23 cellular contexts compared by ENCODE assay signal in the genomic region with DNA sequence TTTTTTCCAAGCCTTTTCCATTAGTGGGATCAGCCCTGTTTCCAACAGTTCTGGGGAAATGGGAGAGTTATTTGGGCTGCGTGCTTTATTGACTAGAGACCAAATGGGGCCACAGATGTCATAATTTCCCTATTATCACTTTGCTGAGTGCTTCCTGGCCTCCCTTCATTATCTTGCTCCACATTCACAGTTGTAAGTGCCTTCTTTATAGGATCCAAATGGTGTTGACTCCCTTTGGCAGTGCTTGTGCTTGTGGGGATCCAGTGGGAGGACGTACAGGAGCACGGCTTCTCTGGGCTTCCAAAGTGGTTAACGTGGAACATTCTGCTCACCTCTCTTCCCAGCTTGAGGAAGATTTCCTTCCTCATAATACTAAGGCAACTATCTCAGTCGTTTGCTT.
DNase-seq lines count a peak whose midpoint lies in the region; ATAC-seq, FAIRE-seq and TF ChIP-seq lines count a peak whose summit lies in the region.
"Had no signal": no experiment of that assay in that cellular context is flagged by ENCODE, and none has a peak within 500 bp of the region (broad histone marks: within the 10 kb centered on the region; RNA-seq: fewer than 3 reads in every experiment).

No MANE protein-coding gene starts in this region.

- H3K4me1 Mint-ChIP-seq in brain, result peaks cover 20% of the 10 kb centered on the region
- H3K4me1 Mint-ChIP-seq: IgD-negative memory B cell, T-cell had no signal

- DNase-seq in Right ventricle myocardium inferior (ENCODE audit: missing footprints) (no peak), right atrium auricular region (ENCODE audit: low spot score) (no peak), vagina (ENCODE audit: extremely low spot score in 2 of 2) (no peak), MM.1S (no peak), RCC 7860 (ENCODE audit: low spot score) (no peak)
- DNase-seq: AML-193; CD4-positive, alpha-beta T cell; GOT3; HCEC 1CT; NCI-H1105; NCI-H2029; NCI-H226; NCI-H510A; NCI-H69; PC-3; SHP77; T-cell had no signal

- no peak for TF ChIP-seq CTCF in right atrium auricular region (IDR thresholded peaks at IDR 0.05)
- no peak for TF ChIP-seq CTCF in brain (conservative IDR thresholded peaks at IDR 0.05)
- no peak for TF ChIP-seq CTCF in vagina (IDR thresholded peaks at IDR 0.05)
- no peak for TF ChIP-seq CTCF in MM.1S (IDR thresholded peaks at IDR 0.05; ENCODE audit: low read length)

- peaks cover 4% of the 10 kb centered on the region for H3K27me3 Mint-ChIP-seq in brain

- H3K36me3 ChIP-seq in right atrium auricular region (no peaks in the 10 kb centered on the region), HUES64 (ENCODE audit: insufficient read depth, low read length) (no peaks in the 10 kb centered on the region), vagina (no peaks in the 10 kb centered on the region), MM.1S (replicated peaks; ENCODE audit: insufficient read depth, low read length) (no peaks in the 10 kb centered on the region)
- H3K36me3 ChIP-seq: BLaER1 treated with 17β-estradiol and CSF1 and Interleukin-3, amounts not matched to agents 10 nM and 100 nM had no signal

- intact Hi-C loops in Right ventricle myocardium inferior (cut with DNase I), result no loop called here
- intact Hi-C loops in vagina (cut with DNase I), result no loop called here

- H3K4me3 Mint-ChIP-seq in brain, result no peak overlapping the region
- H3K4me3 Mint-ChIP-seq: CD4-positive, alpha-beta T cell; IgD-negative memory B cell; T-cell had no signal

- H3K27me3 ChIP-seq in right atrium auricular region, result no peaks in the 10 kb centered on the region
- H3K27me3 ChIP-seq in HUES64 (ENCODE audit: insufficient read depth, low read length), result no peaks in the 10 kb centered on the region
- no peaks in the 10 kb centered on the region for H3K27me3 ChIP-seq in vagina
- H3K27me3 ChIP-seq in MM.1S (replicated peaks; ENCODE audit: insufficient read depth, low read length), result no peaks in the 10 kb centered on the region
- H3K27me3 ChIP-seq: BLaER1 treated with 17β-estradiol and CSF1 and Interleukin-3, amounts not matched to agents 10 nM and 100 nM had no signal

- TF ChIP-seq POLR2A in vagina (IDR thresholded peaks at IDR 0.05), result no peak

- no peak overlapping the region for H3K4me3 ChIP-seq in right atrium auricular region
- no peak overlapping the region for H3K4me3 ChIP-seq in HUES64 (ENCODE audit: low read length)
- no peak overlapping the region for H3K4me3 ChIP-seq in vagina
- no peak overlapping the region for H3K4me3 ChIP-seq in MM.1S (ENCODE audit: low read length)
- H3K4me3 ChIP-seq: A549; BLaER1 treated with 17β-estradiol and CSF1 and Interleukin-3, amounts not matched to agents 10 nM and 100 nM had no signal

- H3K4me2 ChIP-seq in MM.1S (ENCODE audit: low read depth, low read length), result no peak overlapping the region
- H3K4me2 ChIP-seq: A549; BLaER1 treated with 17β-estradiol and CSF1 and Interleukin-3, amounts not matched to agents 10 nM and 100 nM had no signal

- FAIRE-seq in RCC 7860 (lab: Jason Lieb, UNC), result no peak
- FAIRE-seq: A549, D721Med had no signal

- H3K79me2 ChIP-seq in MM.1S (ENCODE audit: low read length), result no peaks in the 10 kb centered on the region

- H3K9me3 ChIP-seq in right atrium auricular region, result no peaks in the 10 kb centered on the region
- H3K9me3 ChIP-seq in HUES64 (ENCODE audit: insufficient read depth, low read depth, low read length), result no peaks in the 10 kb centered on the region
- no peaks in the 10 kb centered on the region for H3K9me3 ChIP-seq in vagina
- H3K9me3 ChIP-seq in MM.1S (replicated peaks; ENCODE audit: insufficient read depth, low read length), result no peaks in the 10 kb centered on the region
- H3K9me3 ChIP-seq: A549; BLaER1 treated with 17β-estradiol and CSF1 and Interleukin-3, amounts not matched to agents 10 nM and 100 nM had no signal

- H3K4me1 ChIP-seq in right atrium auricular region (no peaks in the 10 kb centered on the region), HUES64 (ENCODE audit: insufficient read depth, low read length) (peaks cover 39% of the 10 kb centered on the region), vagina (no peaks in the 10 kb centered on the region), MM.1S (ENCODE audit: low read length) (no peaks in the 10 kb centered on the region)
- H3K4me1 ChIP-seq: A549; BLaER1 treated with 17β-estradiol and CSF1 and Interleukin-3, amounts not matched to agents 10 nM and 100 nM had no signal

- 85% methylated on average over 5 of the region's 5 CpGs for WGBS in HUES64

- H3F3A ChIP-seq in MM.1S (ENCODE audit: insufficient read depth, low read length), result no peaks in the 10 kb centered on the region

- no peaks in the 10 kb centered on the region for H3K9me2 ChIP-seq in MM.1S (replicated peaks; ENCODE audit: insufficient read depth, low read length)

- peak overlapping the region in 3 of 5 experiments; percentile 22 to 41 (median 40) for H3K27ac Mint-ChIP-seq in brain
- H3K27ac Mint-ChIP-seq: CD4-positive, alpha-beta T cell; IgD-negative memory B cell; T-cell had no signal

- no peak overlapping the region for H2AFZ ChIP-seq in MM.1S (ENCODE audit: low read length)

- H3K9me3 Mint-ChIP-seq in brain, result peaks cover 0 to 2% (median 0%) of the 10 kb centered on the region in 5 experiments
- H3K9me3 Mint-ChIP-seq: CD4-positive, alpha-beta T cell; IgD-negative memory B cell; T-cell had no signal

- no peaks in the 10 kb centered on the region for H4K20me1 ChIP-seq in MM.1S (ENCODE audit: insufficient read depth, low read length)
- H4K20me1 ChIP-seq: BLaER1 treated with 17β-estradiol and CSF1 and Interleukin-3, amounts not matched to agents 10 nM and 100 nM had no signal

- peak; percentile 72 for ATAC-seq in Right ventricle myocardium inferior
- ATAC-seq: PC-3, T-cell had no signal

- no peak overlapping the region for H3K27ac ChIP-seq in right atrium auricular region
- peak overlapping the region; percentile 92; the same call in 1 of the 2 replicates for H3K27ac ChIP-seq in HUES64 (ENCODE audit: low read depth, low read length)
- H3K27ac ChIP-seq in vagina, result peak overlapping the region; percentile 17
- H3K27ac ChIP-seq in MM.1S (ENCODE audit: low read length), result no peak overlapping the region
- H3K27ac ChIP-seq: A549; BLaER1 treated with 17β-estradiol and CSF1 and Interleukin-3, amounts not matched to agents 10 nM and 100 nM had no signal

- no peak overlapping the region for H3K9ac ChIP-seq in HUES64 (ENCODE audit: low read depth, low read length)
- H3K9ac ChIP-seq in MM.1S (ENCODE audit: low read length), result no peak overlapping the region
- H3K9ac ChIP-seq: BLaER1 treated with 17β-estradiol and CSF1 and Interleukin-3, amounts not matched to agents 10 nM and 100 nM had no signal

- H3K36me3 Mint-ChIP-seq in brain, result no peaks in the 10 kb centered on the region
- H3K36me3 Mint-ChIP-seq: IgD-negative memory B cell, T-cell had no signal

Comparison
In these comparisons a context has a peak if more than half of its experiments do, and no peak if none do; other contexts are left out.
1. H3K27ac ChIP-seq: peak in HUES64 (single experiment) and vagina (single experiment); none in right atrium auricular region (0 of 2) and MM.1S (single experiment).